8 cellular contexts compared by ENCODE assay signal in the genomic region with DNA sequence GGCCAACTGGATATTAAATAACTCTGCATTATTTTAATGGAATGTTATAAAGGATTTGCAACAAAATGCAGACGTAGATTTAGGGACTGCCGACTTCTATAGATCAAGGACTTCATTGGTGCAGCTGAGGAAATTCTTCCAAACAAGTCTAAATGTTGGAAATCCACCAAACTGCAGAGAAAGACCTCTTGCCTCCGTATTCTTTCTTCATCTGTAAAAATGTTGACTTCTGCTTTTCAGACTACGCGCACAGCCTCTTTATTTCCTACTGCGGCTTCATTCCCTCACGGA. TPM values are rescaled to one million over a fixed set of nuclear protein-coding genes. Genes with fewer than 3 reads are reported as not detected.
A peak's percentile ranks its signal among the peaks of the same experiment; 100 is the strongest.
DNase-seq lines count a peak whose midpoint lies in the region; ATAC-seq and TF ChIP-seq lines count a peak whose summit lies in the region.

No MANE protein-coding gene starts in this region.

- H3F3A ChIP-seq in smooth muscle cell (ENCODE audit: low read depth) = peaks cover 3% of the 10 kb centered on the region

- H3K4me3 Mint-ChIP-seq in T-helper 17 cell (peak overlapping the region; percentile 90), glutamatergic neuron (ENCODE audit: unreplicated experiment) (peak overlapping the region; percentile 90)

- peaks cover 32% of the 10 kb centered on the region for H3K79me2 ChIP-seq in smooth muscle cell (ENCODE audit: low read depth)

- CTCF ChIA-PET in HEK293T (lab: Yijun Ruan, JAX) = no interaction called here

- no peak for TF ChIP-seq CTCF in glutamatergic neuron (IDR thresholded peaks at IDR 0.05; ENCODE audit: partially characterized antibody, unreplicated experiment)
- no peak for TF ChIP-seq CTCF in smooth muscle cell (IDR thresholded peaks at IDR 0.05; ENCODE audit: borderline replicate concordance, insufficient read depth, poor library complexity, severe bottlenecking)

- H3K9me3 Mint-ChIP-seq in glutamatergic neuron (ENCODE audit: unreplicated experiment) = peaks cover 13% of the 10 kb centered on the region

- peaks cover 17% of the 10 kb centered on the region for H3K4me1 ChIP-seq in smooth muscle cell (ENCODE audit: low read depth)

- H3K36me3 ChIP-seq in smooth muscle cell (ENCODE audit: low read depth) = no peaks in the 10 kb centered on the region

- peak overlapping the region; percentile 71 for H3K4me3 ChIP-seq in smooth muscle cell

- 1% methylated on average over 7 of the region's 7 CpGs for WGBS in smooth muscle cell (ENCODE audit: low lambda C conversion rate)

- no peak for DNase-seq in HEK293T (ENCODE audit: extremely low spot score)
- DNase-seq in T-helper 17 cell = no peak
- no peak for DNase-seq in glutamatergic neuron
- no peak for DNase-seq in smooth muscle cell (lab: John Stamatoyannopoulos, UW; ENCODE audit: unreplicated experiment)
- DNase-seq in stimulated activated CD8-positive, alpha-beta memory T cell treated with anti-CD3 and anti-CD28 coated beads, Interleukin-4, amount 100 ng/mL, for 48 hours = no peak
- no peak for DNase-seq in NCI-H2107 (lab: John Stamatoyannopoulos, UW)
- DNase-seq in putamen (ENCODE audit: low spot score) = no peak

- H3K4me1 Mint-ChIP-seq in T-helper 17 cell (peaks cover 22% of the 10 kb centered on the region), glutamatergic neuron (ENCODE audit: low read depth, unreplicated experiment) (peaks cover 5% of the 10 kb centered on the region)

- peak overlapping the region; percentile 65 for H2AFZ ChIP-seq in smooth muscle cell (ENCODE audit: low read depth)

- no peaks in the 10 kb centered on the region for H3K27me3 Mint-ChIP-seq in T-helper 17 cell
- H3K27me3 Mint-ChIP-seq in glutamatergic neuron (ENCODE audit: unreplicated experiment) = peaks cover 6% of the 10 kb centered on the region

- H4K20me1 ChIP-seq in smooth muscle cell (ENCODE audit: low read depth) = peaks cover 12% of the 10 kb centered on the region

- peak overlapping the region; percentile 93 for H3K27ac ChIP-seq in smooth muscle cell (ENCODE audit: low read depth)

- H3K36me3 Mint-ChIP-seq in T-helper 17 cell (ENCODE audit: low read depth) (no peaks in the 10 kb centered on the region), glutamatergic neuron (ENCODE audit: unreplicated experiment) (no peaks in the 10 kb centered on the region)

- peak overlapping the region; percentile 86 for H3K4me2 ChIP-seq in smooth muscle cell

- POLR2A ChIA-PET in HEK293T (lab: Yijun Ruan, JAX) = interaction anchor here (0.6 kb wide), 1 partner anchor 578 kb away, joined by 4 read pairs; no protein-coding TSS in a partner anchor

- ATAC-seq in T-helper 17 cell (no peak), GM18858 (IDR thresholded peaks at IDR 0.05; ENCODE audit: unreplicated experiment) (no peak)

- H3K27me3 ChIP-seq in smooth muscle cell (ENCODE audit: low read depth) = no peaks in the 10 kb centered on the region

- H3K27ac Mint-ChIP-seq in T-helper 17 cell (peak overlapping the region; percentile 84), glutamatergic neuron (ENCODE audit: unreplicated experiment) (peak overlapping the region; percentile 92)

- no peaks in the 10 kb centered on the region for H3K9me3 ChIP-seq in T-helper 17 cell (ENCODE audit: control insufficient read depth, low read length, poor library complexity, severe bottlenecking)
- no peaks in the 10 kb centered on the region for H3K9me3 ChIP-seq in smooth muscle cell (replicated peaks; ENCODE audit: low read depth)

- H3K9ac ChIP-seq in smooth muscle cell (ENCODE audit: low read depth) = peak overlapping the region; percentile 89

TF ChIP-seq in HEK293T, 16 proteins besides CTCF, POLR2A, EP300 and RAD21:
- TF ChIP-seq ZNF384 (IDR thresholded peaks at IDR 0.05) (no peak), L3MBTL2 (conservative IDR thresholded peaks at IDR 0.05) (0 out of 2 replicates have a peak, but pooled peaks have one; percentile 53)

RNA-seq across cellular contexts. Expression of gene QKI, which starts 1.5 kb away (rescaled TPM):
- total RNA-seq in T-helper 17 cell (10 to 100 TPM; 87.4 to 95.3 TPM), glutamatergic neuron (ENCODE audit: unreplicated experiment) (50.5 TPM), smooth muscle cell (162 and 168 TPM in 2 replicates)
- polyA plus RNA-seq in smooth muscle cell = 65.1 and 67.0 TPM in 2 replicates
